In genomic region chr9:33151601-33152000, GRCh38 we compare ENCODE assay signal across 10 cellular contexts. TPM values are rescaled to one million over a fixed set of nuclear protein-coding genes. Genes with fewer than 3 reads are reported as not detected.
DNase-seq lines count a peak whose midpoint lies in the region; ATAC-seq, FAIRE-seq and TF ChIP-seq lines count a peak whose summit lies in the region.
"Had no signal": no experiment of that assay in that cellular context is flagged by ENCODE, and none has a peak within 500 bp of the region (broad histone marks: within the 10 kb centered on the region; RNA-seq: fewer than 3 reads in every experiment).

No MANE protein-coding gene starts in this region.

- H3K9ac ChIP-seq in HepG2 (ENCODE audit: insufficient read depth, low read depth, low read length): no peak overlapping the region

- in situ Hi-C loops in HepG2 (cut with HindIII; ENCODE audit: extremely low pct_ligation_motif_present, low pct_unique_long_range_greater_than_20kb): no loop called here

- H3K36me3 ChIP-seq in HepG2 (replicated peaks in 1 of 2; ENCODE audit: control insufficient read depth in 1 of 2, insufficient read depth in 2 of 2, low read length in 2 of 2): 0 out of 5 replicates have a peak, but pooled peaks cover 0 to 2% of the 10 kb centered on the region in 2 experiments
- H3K36me3 ChIP-seq in spleen: peaks cover 0 to 6% (median 0%) of the 10 kb centered on the region in 6 donors
- H3K36me3 ChIP-seq in BE2C: no peaks in the 10 kb centered on the region

- peak overlapping the region; percentile 41 for H3K4me2 ChIP-seq in HepG2 (ENCODE audit: low read depth, low read length)

- H3K9me3 ChIP-seq in HepG2 (ENCODE audit: low read length): no peaks in the 10 kb centered on the region
- no peaks in the 10 kb centered on the region for H3K9me3 ChIP-seq in spleen
- H3K9me3 ChIP-seq in BE2C: no peaks in the 10 kb centered on the region

- H2AFZ ChIP-seq in HepG2 (ENCODE audit: low read length): no peak overlapping the region

- H3K4me1 Mint-ChIP-seq in HFFc6 (ENCODE audit: low read depth) (peaks cover 93% of the 10 kb centered on the region), activated B cell treated with CpG ODN at 0.5 μM for 24 hours (peaks cover 91% of the 10 kb centered on the region)

- H3K27me3 Mint-ChIP-seq in HFFc6 (ENCODE audit: insufficient read depth): no peaks in the 10 kb centered on the region; the same call in 1 of the 2 replicates
- H3K27me3 Mint-ChIP-seq in activated B cell treated with CpG ODN at 0.5 μM for 24 hours: no peaks in the 10 kb centered on the region

- peaks cover 87% of the 10 kb centered on the region for H3K79me2 ChIP-seq in HepG2 (ENCODE audit: insufficient read depth, low read length)

- 96% methylated on average over 2 of the region's 2 CpGs for WGBS in HepG2 (ENCODE audit: low lambda C conversion rate)
- 68 to 86% (median 77%) methylated on average over 2 of the region's 2 CpGs for WGBS in spleen, 5 donors

- POLR2A ChIA-PET in activated B cell treated with CpG ODN at 0.5 μM for 24 hours (lab: Charles Lee): interaction anchor here (0.9 to 19.6 kb wide), 8 partner anchors 10 to 139 kb away, joined by 3 to 593 read pairs (median 4); partner anchors contain the start of genes B4GALT1 and NFX1
- POLR2A ChIA-PET in HepG2 (lab: Yijun Ruan, JAX): interaction anchor here (1.1 to 1.5 kb wide), 7 partner anchors 8 to 75 kb away, joined by 3 to 8 read pairs (median 3); partner anchors contain the start of genes B4GALT1 and SMU1

- CTCF ChIA-PET in activated B cell treated with CpG ODN at 0.5 μM for 24 hours (lab: Charles Lee): interaction anchor here (1.1 to 2.2 kb wide), 6 partner anchors 10 to 75 kb away, joined by 3 to 8 read pairs (median 5); no protein-coding TSS in a partner anchor
- CTCF ChIA-PET in HepG2 (lab: Yijun Ruan, JAX; ENCODE audit: low intra/inter-chr PET ratio, low total read pairs): no interaction called here

- peaks cover 28% of the 10 kb centered on the region for H4K20me1 ChIP-seq in HepG2 (ENCODE audit: insufficient read depth, low read length)

- H3K9me3 Mint-ChIP-seq in HFFc6 (no peaks in the 10 kb centered on the region), activated B cell treated with CpG ODN at 0.5 μM for 24 hours (no peaks in the 10 kb centered on the region)

- TF ChIP-seq POLR2A in HepG2 (IDR thresholded peaks at IDR 0.05; ENCODE audit: insufficient read depth in 1 of 2, low read depth in 2 of 2, low read length in 2 of 2): no peak
- TF ChIP-seq POLR2A in spleen (IDR thresholded peaks at IDR 0.05): no peak

- H3K27ac Mint-ChIP-seq in HFFc6 (peak overlapping the region; percentile 89), activated B cell treated with CpG ODN at 0.5 μM for 24 hours (peak overlapping the region; percentile 84)

- intact Hi-C loops in activated B cell treated with CpG ODN at 0.5 μM for 24 hours (cut with micrococcal nuclease) (no loop called here), HepG2 (cut with micrococcal nuclease; ENCODE audit: unreplicated experiment) (loop anchor here (1.0 kb wide), 1 partner anchor 11 kb away; no protein-coding TSS in a partner anchor), spleen (cut with DNase I; ENCODE audit: low total_unique reads) (no loop called here)

- H3K4me3 Mint-ChIP-seq in HFFc6: peak overlapping the region; percentile 70
- H3K4me3 Mint-ChIP-seq in activated B cell treated with CpG ODN at 0.5 μM for 24 hours: peak overlapping the region; percentile 33

- peaks cover 46% of the 10 kb centered on the region for H3K4me1 ChIP-seq in HepG2 (ENCODE audit: insufficient read depth, low read length)
- H3K4me1 ChIP-seq in spleen: peaks cover 76 to 99% (median 97%) of the 10 kb centered on the region in 6 donors
- peaks cover 9% of the 10 kb centered on the region for H3K4me1 ChIP-seq in BE2C

- TF ChIP-seq RAD21 in HepG2 (CRISPR knock-in tag; IDR thresholded peaks at IDR 0.05): no peak

- peak overlapping the region; percentile 32 for H3K27ac ChIP-seq in HepG2 (ENCODE audit: extremely low read length, insufficient read depth, low read length)
- H3K27ac ChIP-seq in spleen: peak overlapping the region; percentile 51 to 99 (median 96)

- H3K4me3 ChIP-seq in HepG2 (replicated peaks in 1 of 3; ENCODE audit: insufficient read depth in 1 of 3, low read depth in 2 of 3, low read length in 3 of 3) (no peak overlapping the region), spleen (peak overlapping the region in 1 of 8 donors; percentile 23), BE2C (ENCODE audit: low read depth, low read length) (no peak overlapping the region)

- DNase-seq in HFFc6 (no peak), activated B cell treated with CpG ODN at 0.5 μM for 24 hours (no peak), HepG2 (ENCODE audit: low spot score) (no peak), spleen (no peak), NCI-H748 treated with DMSO at 0.1 percent for 48 hours (lab: John Stamatoyannopoulos, UW) (no peak), BE2C (no peak), NCI-H446 treated with DMSO at 0.1 percent for 48 hours (lab: John Stamatoyannopoulos, UW) (no peak)
- DNase-seq in NK-92 treated with Interleukin-12 subunit alpha and Interleukin-12 subunit beta, amount 100 ng/mL, for 24 hours (lab: John Stamatoyannopoulos, UW): no peak
- DNase-seq: posterior cingulate gyrus had no signal

- TF ChIP-seq CTCF in HFFc6 (IDR thresholded peaks at IDR 0.05) (no peak), activated B cell treated with CpG ODN at 0.5 μM for 24 hours (IDR thresholded peaks at IDR 0.05) (no peak), HepG2 (CRISPR knock-in tag; IDR thresholded peaks at IDR 0.05) (no peak), spleen (IDR thresholded peaks at IDR 0.05 in 8 of 11, conservative IDR thresholded peaks at IDR 0.05 in 3 of 11) (no peak), BE2C (IDR thresholded peaks at IDR 0.05; ENCODE audit: low read depth, low read length) (no peak)

- H3K36me3 Mint-ChIP-seq in HFFc6 (ENCODE audit: low read depth) (peaks cover 25% of the 10 kb centered on the region; the same call in 1 of the 2 replicates), activated B cell treated with CpG ODN at 0.5 μM for 24 hours (ENCODE audit: low read depth) (peaks cover 24% of the 10 kb centered on the region)

- BruUV-seq in HepG2 (replicated peaks; lab: Mats Ljungman, UMichigan): no TSS peak

- H3K27me3 ChIP-seq in HepG2 (ENCODE audit: control insufficient read depth in 1 of 2, insufficient read depth in 2 of 2, low read length in 2 of 2) (no peaks in the 10 kb centered on the region), spleen (replicated peaks in 1 of 7) (no peaks in the 10 kb centered on the region), BE2C (no peaks in the 10 kb centered on the region)

- no peak for TF ChIP-seq EP300 in HepG2 (IDR thresholded peaks at IDR 0.05; ENCODE audit: low read depth in 2 of 2, low read length in 2 of 2)
- no peak for TF ChIP-seq EP300 in HepG2 (CRISPR knock-in tag; IDR thresholded peaks at IDR 0.05; ENCODE audit: borderline replicate concordance)

- ATAC-seq in activated B cell treated with CpG ODN at 0.5 μM for 24 hours (ENCODE audit: low read depth) (no peak), HepG2 (no peak; the same call in 2 of the 3 replicates)
- ATAC-seq: HCT116 had no signal

- FAIRE-seq in HepG2 (lab: Jason Lieb, UNC): no peak

TF ChIP-seq in HepG2, 621 proteins besides CTCF, POLR2A, EP300 and RAD21 (continues in another document):
- TF ChIP-seq ZNF83 (CRISPR knock-in tag; IDR thresholded peaks at IDR 0.05; ENCODE audit: borderline replicate concordance): no peak

RNA-seq across cellular contexts. Expression of gene B4GALT1, which starts 15.5 kb away (rescaled TPM):
- total RNA-seq in HFFc6 (2021; fragmentation: NEBNext Ultra II Directional; extraction: Animal tissue kit (Norgen Biotek cat#: 25700)): 100 to 1,000 TPM in 4 of 6 experiments, 10 to 100 TPM in 2; 87.2 to 116 (median 106) TPM
- total RNA-seq in activated B cell treated with CpG ODN at 0.5 μM for 24 hours (111 and 118 TPM in 2 replicates), HepG2 (2016; rRNA removed; fragmentation: Illumina TruSeq; extraction: Trizol) (15.7 TPM in 2 replicates), spleen (100 to 1,000 TPM in 2 of 7 donors, 10 to 100 TPM in 5; 75.1 to 111 (median 91.4) TPM)
- total RNA-seq in HepG2 (2016; cell fraction: cytosol; rRNA removed; fragmentation: Illumina TruSeq; extraction: Trizol; ENCODE audit: low read depth): 3.3 and 3.4 TPM in 2 replicates
- total RNA-seq in HepG2 (2016; cell fraction: insoluble cytoplasmic fraction; rRNA removed; fragmentation: Illumina TruSeq; extraction: Trizol): 13.5 and 16.1 TPM in 2 replicates
- 19.9 and 20.6 TPM in 2 replicates for total RNA-seq in HepG2 (2016; cell fraction: membrane; rRNA removed; fragmentation: Illumina TruSeq; extraction: Trizol)
- 22.5 and 25.2 TPM in 2 replicates for total RNA-seq in HepG2 (2016; cell fraction: nucleus; rRNA removed; fragmentation: Illumina TruSeq; extraction: Trizol)
- polyA plus RNA-seq in HepG2 (2011; rRNA removed) (33.5 and 37.5 TPM in 2 replicates), spleen (10 to 100 TPM; 18.1 to 29.5 (median 25.4) TPM)
- 35.6 and 46.0 TPM in 2 replicates for polyA plus RNA-seq in HepG2 (2011; cell fraction: cytosol; rRNA removed)
- polyA plus RNA-seq in HepG2 (2011; cell fraction: nucleus; rRNA removed): 14.7 and 19.1 TPM in 2 replicates
- polyA plus RNA-seq in HepG2 (2012): 57.7 and 61.1 TPM in 2 replicates
- polyA plus RNA-seq in HepG2 (2016; cell fraction: cytosol; fragmentation: Illumina TruSeq; extraction: Trizol; ENCODE audit: low read depth): 5.0 and 5.4 TPM in 2 replicates
- polyA plus RNA-seq in HepG2 (2016; cell fraction: insoluble cytoplasmic fraction; fragmentation: Illumina TruSeq; extraction: Trizol; ENCODE audit: low read depth): 21.1 and 25.1 TPM in 2 replicates
- polyA plus RNA-seq in HepG2 (2016; cell fraction: membrane; fragmentation: Illumina TruSeq; extraction: Trizol; ENCODE audit: low read depth): 21.2 TPM in 2 replicates
- polyA plus RNA-seq in HepG2 (2016; cell fraction: nucleus; fragmentation: Illumina TruSeq; extraction: Trizol; ENCODE audit: insufficient read depth, low read depth): 40.6 and 42.3 TPM in 2 replicates
- 78.3 and 316 TPM in 2 replicates for polyA minus RNA-seq in HepG2 (2011; rRNA and poly(A)+ RNA removed; ENCODE audit: low replicate concordance)
- polyA minus RNA-seq in HepG2 (2011; cell fraction: cytosol; rRNA and poly(A)+ RNA removed): 35.8 and 41.0 TPM in 2 replicates
- polyA minus RNA-seq in HepG2 (2011; cell fraction: nucleus; rRNA and poly(A)+ RNA removed): 17.3 and 22.3 TPM in 2 replicates
- polyA plus RNA-seq in BE2C (2012; ENCODE audit: insufficient read depth, insufficient read length, low read depth): 2.6 TPM
